Comparison of ENCODE assay signal across 28 cellular contexts in the genomic region with DNA sequence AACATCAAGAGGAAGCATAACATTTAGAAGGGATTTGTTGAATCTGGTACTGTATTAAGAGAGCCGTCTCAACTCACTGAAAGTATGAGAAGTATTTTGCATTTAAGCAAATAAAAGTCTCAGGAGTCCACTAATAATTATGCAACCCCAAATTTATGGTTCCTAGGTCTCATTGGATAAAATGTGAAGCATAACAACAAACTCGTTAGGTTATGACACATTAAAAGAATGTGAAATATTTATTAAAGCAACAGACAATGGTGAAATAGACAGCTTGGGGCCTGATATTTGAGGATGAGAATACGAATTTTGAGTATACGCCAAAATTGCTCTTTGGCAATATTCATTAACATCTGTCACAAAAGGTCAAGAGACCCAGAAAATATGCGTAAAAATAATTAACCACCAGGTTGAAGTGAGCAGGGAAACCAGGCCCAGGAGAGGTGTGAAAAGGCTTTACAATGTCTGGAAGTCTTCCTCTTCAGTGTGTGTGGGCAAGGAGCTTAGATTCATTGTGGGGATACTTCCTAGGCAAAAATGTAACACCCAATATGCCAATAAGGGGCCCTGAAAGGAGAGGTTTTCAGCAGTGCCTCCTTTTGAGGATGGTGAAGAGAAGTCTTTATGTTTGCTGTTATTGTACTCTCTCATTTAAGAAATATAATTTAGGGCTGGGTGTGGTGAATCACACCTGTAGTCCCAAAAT.
DNase-seq lines count a peak whose midpoint lies in the region; ATAC-seq and TF ChIP-seq lines count a peak whose summit lies in the region.
"Had no signal": no experiment of that assay in that cellular context is flagged by ENCODE, and none has a peak within 500 bp of the region (broad histone marks: within the 10 kb centered on the region; RNA-seq: fewer than 3 reads in every experiment).

No MANE protein-coding gene starts in this region.

- no peak overlapping the region for H3K4me3 Mint-ChIP-seq in MCF 10A (ENCODE audit: unreplicated experiment)
- H3K4me3 Mint-ChIP-seq: activated CD4-positive, alpha-beta memory T cell treated with anti-CD3 and anti-CD28 coated beads, Interleukin-2, amount 10 ng/mL, durations not matched to agents 7 days and 5 days; effector memory CD8-positive, alpha-beta T cell; stimulated activated naive CD8-positive, alpha-beta T cell treated with anti-CD3 and anti-CD28 coated beads, Interleukin-15, amount 100 ng/mL, for 72 hours; T-cell had no signal

- no peak overlapping the region for H3K27ac Mint-ChIP-seq in MCF 10A (ENCODE audit: low read depth, unreplicated experiment)
- H3K27ac Mint-ChIP-seq: activated CD4-positive, alpha-beta memory T cell treated with anti-CD3 and anti-CD28 coated beads, Interleukin-2, amount 10 ng/mL, durations not matched to agents 7 days and 5 days; effector memory CD8-positive, alpha-beta T cell; stimulated activated naive CD8-positive, alpha-beta T cell treated with anti-CD3 and anti-CD28 coated beads, Interleukin-15, amount 100 ng/mL, for 72 hours; T-cell had no signal

- DNase-seq in MCF 10A (ENCODE audit: unreplicated experiment) (peak; percentile 27), mammary epithelial cell (no peak), breast epithelium (ENCODE audit: low spot score in 2 of 2) (no peak), left kidney (ENCODE audit: low read depth, low spot score) (peak; percentile 5), retina (no peak), SKM-1 (lab: John Stamatoyannopoulos, UW; ENCODE audit: unreplicated experiment) (no peak)
- DNase-seq: activated CD4-positive, alpha-beta memory T cell treated with anti-CD3 and anti-CD28 coated beads, Interleukin-2, amount 10 ng/mL, durations not matched to agents 7 days and 5 days; activated gamma-delta T cell treated with Interleukin-2 at 50 U/mL for 16 hours; activated T-cell treated with anti-CD3 and anti-CD28 coated beads for 4 hours; adrenal gland; colonic mucosa; effector memory CD8-positive, alpha-beta T cell; glutamatergic neuron; KG1; kidney glomerular epithelial cell; NCI-H1436 treated with DMSO at 0.1 percent for 48 hours; NCI-H524 treated with DMSO at 0.1 percent for 48 hours; Peyer's patch; SIG-M5; stimulated activated naive CD8-positive, alpha-beta T cell treated with anti-CD3 and anti-CD28 coated beads, Interleukin-15, amount 100 ng/mL, for 72 hours; T-cell had no signal

- no peaks in the 10 kb centered on the region for H3K9me3 ChIP-seq in mammary epithelial cell (replicated peaks; ENCODE audit: insufficient read depth, low read length)
- H3K9me3 ChIP-seq in breast epithelium = no peaks in the 10 kb centered on the region
- H3K9me3 ChIP-seq: A549, adrenal gland, colonic mucosa, Peyer's patch, prostate gland had no signal

- H3K4me3 ChIP-seq in mammary epithelial cell (replicated peaks in 1 of 3; ENCODE audit: insufficient read depth in 1 of 3, low read depth in 2 of 3, low read length in 3 of 3) (no peak overlapping the region), breast epithelium (no peak overlapping the region)
- H3K4me3 ChIP-seq: A549, adrenal gland, colonic mucosa, Peyer's patch, prostate gland had no signal

- CTCF ChIA-PET in MCF 10A (lab: Yijun Ruan, JAX) (interaction anchor here (0.7 kb wide), 1 partner anchor 90 kb away, joined by 3 read pairs; no protein-coding TSS in a partner anchor), mammary epithelial cell (lab: Charles Lee; ENCODE audit: low non-redundant PET) (no interaction called here)

- peaks cover 8% of the 10 kb centered on the region for H3K9me3 Mint-ChIP-seq in MCF 10A (ENCODE audit: unreplicated experiment)
- H3K9me3 Mint-ChIP-seq: effector memory CD8-positive, alpha-beta T cell had no signal

- no peaks in the 10 kb centered on the region for H3K36me3 Mint-ChIP-seq in MCF 10A (ENCODE audit: insufficient read depth, unreplicated experiment)
- H3K36me3 Mint-ChIP-seq: T-cell had no signal

- no peak for TF ChIP-seq POLR2A in breast epithelium (IDR thresholded peaks at IDR 0.05)

- no peaks in the 10 kb centered on the region for H4K20me1 ChIP-seq in mammary epithelial cell (ENCODE audit: insufficient read depth, low read length)

- H3K27me3 ChIP-seq in mammary epithelial cell (ENCODE audit: insufficient read depth, low read length) = no peaks in the 10 kb centered on the region
- H3K27me3 ChIP-seq in breast epithelium = no peaks in the 10 kb centered on the region
- H3K27me3 ChIP-seq: adrenal gland, colonic mucosa, Peyer's patch had no signal

- 0% methylated on average over 5 of the region's 5 CpGs for WGBS in mammary epithelial cell (ENCODE audit: low coverage, missing lambda C conversion rate)

- in situ Hi-C loops in mammary epithelial cell (cut with MboI; ENCODE audit: low sequenced_read_pairs in 2 of 2) = no loop called here

- H3K36me3 ChIP-seq in mammary epithelial cell (ENCODE audit: insufficient read depth, low read length) = no peaks in the 10 kb centered on the region
- no peaks in the 10 kb centered on the region for H3K36me3 ChIP-seq in breast epithelium
- H3K36me3 ChIP-seq: adrenal gland, colonic mucosa, Peyer's patch, prostate gland had no signal

- no peak overlapping the region for H3K4me2 ChIP-seq in mammary epithelial cell (ENCODE audit: insufficient read depth, low read depth, low read length)
- H3K4me2 ChIP-seq: A549 had no signal

- no peaks in the 10 kb centered on the region for H3K79me2 ChIP-seq in mammary epithelial cell (ENCODE audit: insufficient read depth, low read length)

- no peak for ATAC-seq in SK-N-SH treated with all-trans-retinoic acid at 6 μM for 48 hours
- ATAC-seq in HG03139 (IDR thresholded peaks at IDR 0.05; ENCODE audit: unreplicated experiment) = no peak
- ATAC-seq: A549; activated CD4-positive, CD25-positive, alpha-beta regulatory T cell treated with anti-CD3 and anti-CD28 coated beads, Interleukin-2, amount 50 U/mL, for 24 hours; effector memory CD8-positive, alpha-beta T cell; esophagus mucosa; stimulated activated naive CD8-positive, alpha-beta T cell treated with anti-CD3 and anti-CD28 coated beads, Interleukin-15, amount 100 ng/mL, for 72 hours; T-cell had no signal

- no peaks in the 10 kb centered on the region for H3K27me3 Mint-ChIP-seq in MCF 10A (ENCODE audit: insufficient read depth, unreplicated experiment)
- H3K27me3 Mint-ChIP-seq: stimulated activated naive CD8-positive, alpha-beta T cell treated with anti-CD3 and anti-CD28 coated beads, Interleukin-15, amount 100 ng/mL, for 72 hours had no signal

- H3K9ac ChIP-seq in mammary epithelial cell (ENCODE audit: insufficient read depth, low read length) = no peak overlapping the region

- POLR2A ChIA-PET in MCF 10A (lab: Yijun Ruan, JAX) = interaction anchor here (0.7 kb wide), 1 partner anchor 712 kb away, joined by 3 read pairs; no protein-coding TSS in a partner anchor

- dilution Hi-C loops in mammary epithelial cell (cut with HindIII; ENCODE audit: low sequenced_read_pairs) = no loop called here

- TF ChIP-seq CTCF in MCF 10A (IDR thresholded peaks at IDR 0.05; ENCODE audit: unreplicated experiment) (no peak), mammary epithelial cell (conservative IDR thresholded peaks at IDR 0.05 in 1 of 2, IDR thresholded peaks at IDR 0.05 in 1 of 2; ENCODE audit: extremely low read depth in 1 of 2, insufficient read depth in 1 of 2, low read depth in 1 of 2, low read length in 2 of 2) (no peak), breast epithelium (IDR thresholded peaks at IDR 0.05) (no peak)

- intact Hi-C loops in MCF 10A (cut with micrococcal nuclease) = no loop called here
- intact Hi-C loops in mammary epithelial cell (cut with micrococcal nuclease) = no loop called here
- intact Hi-C loops in breast epithelium (cut with DNase I; ENCODE audit: low total_unique reads) = no loop called here

- BruUV-seq in MCF 10A (replicated peaks; lab: Mats Ljungman, UMichigan) = no TSS peak
- BruUV-seq in mammary epithelial cell (replicated peaks; lab: Mats Ljungman, UMichigan) = no TSS peak

- H2AFZ ChIP-seq in mammary epithelial cell (ENCODE audit: low read depth, low read length) = no peak overlapping the region

- H3K4me1 ChIP-seq in mammary epithelial cell (ENCODE audit: insufficient read depth, low read length) = no peaks in the 10 kb centered on the region
- no peaks in the 10 kb centered on the region for H3K4me1 ChIP-seq in breast epithelium
- H3K4me1 ChIP-seq: A549, adrenal gland, colonic mucosa, Peyer's patch, prostate gland had no signal

- H3K4me1 Mint-ChIP-seq in MCF 10A (ENCODE audit: insufficient read depth, unreplicated experiment) = peaks cover 11% of the 10 kb centered on the region

- H3K27ac ChIP-seq in mammary epithelial cell (ENCODE audit: insufficient read depth, low read depth, low read length) (no peak overlapping the region), breast epithelium (peak overlapping the region; percentile 58 to 68)
- H3K27ac ChIP-seq: A549, C4-2B, colonic mucosa, Peyer's patch, prostate gland had no signal

TF ChIP-seq in SK-N-SH treated with all-trans-retinoic acid at 6 μM for 48 hours, 23 proteins besides CTCF, POLR2A, EP300 and RAD21 (continues in another document):
- no peak for TF ChIP-seq ZNF565 (CRISPR knock-in tag; conservative IDR thresholded peaks at IDR 0.05; ENCODE audit: low read depth)
- TF ChIP-seq, protein P1, sequence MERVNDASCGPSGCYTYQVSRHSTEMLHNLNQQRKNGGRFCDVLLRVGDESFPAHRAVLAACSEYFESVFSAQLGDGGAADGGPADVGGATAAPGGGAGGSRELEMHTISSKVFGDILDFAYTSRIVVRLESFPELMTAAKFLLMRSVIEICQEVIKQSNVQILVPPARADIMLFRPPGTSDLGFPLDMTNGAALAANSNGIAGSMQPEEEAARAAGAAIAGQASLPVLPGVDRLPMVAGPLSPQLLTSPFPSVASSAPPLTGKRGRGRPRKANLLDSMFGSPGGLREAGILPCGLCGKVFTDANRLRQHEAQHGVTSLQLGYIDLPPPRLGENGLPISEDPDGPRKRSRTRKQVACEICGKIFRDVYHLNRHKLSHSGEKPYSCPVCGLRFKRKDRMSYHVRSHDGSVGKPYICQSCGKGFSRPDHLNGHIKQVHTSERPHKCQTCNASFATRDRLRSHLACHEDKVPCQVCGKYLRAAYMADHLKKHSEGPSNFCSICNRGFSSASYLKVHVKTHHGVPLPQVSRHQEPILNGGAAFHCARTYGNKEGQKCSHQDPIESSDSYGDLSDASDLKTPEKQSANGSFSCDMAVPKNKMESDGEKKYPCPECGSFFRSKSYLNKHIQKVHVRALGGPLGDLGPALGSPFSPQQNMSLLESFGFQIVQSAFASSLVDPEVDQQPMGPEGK (CRISPR knock-in tag; IDR thresholded peaks at IDR 0.05; ENCODE audit: borderline replicate concordance) = no peak
- TF ChIP-seq BACH2 (CRISPR knock-in tag; IDR thresholded peaks at IDR 0.05; ENCODE audit: borderline replicate concordance) = no peak

Comparison
In these comparisons a context has a peak if more than half of its experiments do, and no peak if none do; other contexts are left out.
1. DNase-seq: peak in MCF 10A (single experiment) and left kidney (single experiment); none in mammary epithelial cell (single experiment), breast epithelium (0 of 2), retina (single experiment) and SKM-1 (single experiment).